18 cellular contexts compared by ENCODE assay signal in the genomic region with DNA sequence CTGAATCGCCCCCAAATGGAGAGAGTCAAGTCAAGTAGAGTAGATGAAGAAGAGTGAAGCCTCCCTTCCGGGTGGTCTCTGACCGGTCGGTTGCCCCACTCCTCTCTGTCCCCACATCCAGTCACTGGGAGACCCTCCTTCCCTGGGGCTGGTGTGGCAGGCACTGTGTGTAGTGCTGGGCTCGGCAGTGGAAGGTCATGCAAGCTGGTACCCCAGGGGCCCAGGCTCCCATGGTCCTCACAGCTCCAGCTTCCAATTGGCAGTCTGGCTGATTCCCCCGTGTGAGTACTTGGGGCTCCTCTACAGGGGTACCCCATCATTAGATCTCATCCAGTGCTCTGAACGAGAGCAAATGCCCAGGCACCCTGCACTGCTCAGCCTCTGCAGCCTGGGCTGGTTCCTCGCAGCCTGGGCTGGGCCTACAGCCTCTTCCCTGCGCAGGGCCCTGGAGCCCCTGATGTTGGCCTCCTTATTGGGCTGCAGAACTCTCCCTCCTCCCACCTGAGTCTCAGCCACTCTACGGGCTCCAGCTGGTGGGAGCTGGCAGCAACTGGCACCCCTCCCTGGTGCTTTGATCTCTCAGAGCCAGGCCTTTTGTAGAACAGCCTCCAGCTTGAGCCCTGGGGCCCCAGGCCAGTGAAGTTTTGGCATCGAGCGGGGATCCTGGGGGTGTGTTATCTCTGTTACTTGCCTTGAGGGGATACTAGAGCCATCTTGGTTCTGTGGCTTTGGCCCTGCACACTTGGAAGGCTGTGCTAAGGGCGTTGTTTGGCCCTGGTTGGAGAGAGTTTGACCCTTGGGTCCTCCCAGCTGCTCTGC.
DNase-seq lines count a peak whose midpoint lies in the region; ATAC-seq and TF ChIP-seq lines count a peak whose summit lies in the region.
"Had no signal": no experiment of that assay in that cellular context is flagged by ENCODE, and none has a peak within 500 bp of the region (broad histone marks: within the 10 kb centered on the region; RNA-seq: fewer than 3 reads in every experiment).

No MANE protein-coding gene starts in this region.

- TF ChIP-seq CTCF in left ventricle myocardium inferior (IDR thresholded peaks at IDR 0.05; ENCODE audit: borderline replicate concordance) (no peak), upper lobe of right lung (IDR thresholded peaks at IDR 0.05) (no peak)

- no peak overlapping the region for H3K27ac ChIP-seq in left ventricle myocardium inferior (replicated peaks)
- H3K27ac ChIP-seq in upper lobe of right lung = no peak overlapping the region
- H3K27ac ChIP-seq: RWPE1 had no signal

- H3K36me3 ChIP-seq in left ventricle myocardium inferior = no peaks in the 10 kb centered on the region
- no peaks in the 10 kb centered on the region for H3K36me3 ChIP-seq in upper lobe of right lung

- DNase-seq in Right ventricle myocardium superior (peak; percentile 48), cardiac septum (ENCODE audit: low spot score) (no peak), left ventricle myocardium inferior (peak; percentile 11), upper lobe of right lung (peak; percentile 40), NCI-H82 (lab: John Stamatoyannopoulos, UW) (no peak), NCI-H2171 (lab: John Stamatoyannopoulos, UW) (no peak)
- DNase-seq in Jurkat, Clone E6-1 (ENCODE audit: low read depth, low spot score) = peak; percentile 60
- DNase-seq: AML-193; Calu3; CD4-positive, alpha-beta memory T cell; DMS79 treated with DMSO at 0.1 percent for 48 hours; HCEC 1CT; NCI-H1436; NCI-H2029; NCI-H2171 treated with DMSO at 0.1 percent for 48 hours; NCI-H446 treated with DMSO at 0.1 percent for 48 hours had no signal

- ATAC-seq in Right ventricle myocardium superior (ENCODE audit: poor library complexity) = no peak
- no peak for ATAC-seq in upper lobe of right lung
- ATAC-seq: K562 had no signal

- H3K27me3 ChIP-seq in left ventricle myocardium inferior (ENCODE audit: low read depth) (peaks cover 51% of the 10 kb centered on the region), upper lobe of right lung (no peaks in the 10 kb centered on the region)

- H3K9me3 ChIP-seq in left ventricle myocardium inferior (replicated peaks) (no peaks in the 10 kb centered on the region), upper lobe of right lung (no peaks in the 10 kb centered on the region)

- no peaks in the 10 kb centered on the region for H3K4me1 ChIP-seq in left ventricle myocardium inferior
- H3K4me1 ChIP-seq in upper lobe of right lung = no peaks in the 10 kb centered on the region

- intact Hi-C loops in Right ventricle myocardium superior (cut with DNase I) = no loop called here
- intact Hi-C loops in cardiac septum (cut with DNase I) = no loop called here
- intact Hi-C loops in left ventricle myocardium inferior (cut with micrococcal nuclease) = no loop called here
- intact Hi-C loops in upper lobe of right lung (cut with DNase I) = no loop called here

- H3K4me3 ChIP-seq in Jurkat, Clone E6-1 (ENCODE audit: low read length) = no peak overlapping the region
- H3K4me3 ChIP-seq in left ventricle myocardium inferior (no peak overlapping the region), upper lobe of right lung (no peak overlapping the region)
- H3K4me3 ChIP-seq: K562 had no signal

Comparison
In these comparisons a context has a peak if more than half of its experiments do, and no peak if none do; other contexts are left out.
1. DNase-seq: peak in Right ventricle myocardium superior (single experiment), Jurkat, Clone E6-1 (single experiment), left ventricle myocardium inferior (single experiment) and upper lobe of right lung (single experiment); none in cardiac septum (single experiment), NCI-H82 (single experiment) and NCI-H2171 (single experiment).